Comparison of ENCODE assay signal across 9 cellular contexts in genomic region chr12:47740536-47741339, GRCh38. TPM values are rescaled to one million over a fixed set of nuclear protein-coding genes. Genes with fewer than 3 reads are reported as not detected.
DNase-seq lines count a peak whose midpoint lies in the region; ATAC-seq and TF ChIP-seq lines count a peak whose summit lies in the region.
"Had no signal": no experiment of that assay in that cellular context is flagged by ENCODE, and none has a peak within 500 bp of the region (broad histone marks: within the 10 kb centered on the region; RNA-seq: fewer than 3 reads in every experiment).

No MANE protein-coding gene starts in this region.

- H3K9ac ChIP-seq in mucosa of rectum (ENCODE audit: low read depth in 1 of 2, low read length in 2 of 2), result no peak overlapping the region

- no peaks in the 10 kb centered on the region for H3K9me3 Mint-ChIP-seq in endothelial cell (ENCODE audit: unreplicated experiment)
- H3K9me3 Mint-ChIP-seq: activated naive CD8-positive, alpha-beta T cell treated with anti-CD3 and anti-CD28 coated beads, Interleukin-2, amount 10 ng/mL, durations not matched to agents 7 days and 5 days had no signal

- no peak overlapping the region for H3K4me3 Mint-ChIP-seq in endothelial cell (ENCODE audit: unreplicated experiment)
- H3K4me3 Mint-ChIP-seq: activated naive CD8-positive, alpha-beta T cell treated with anti-CD3 and anti-CD28 coated beads, Interleukin-2, amount 10 ng/mL, durations not matched to agents 7 days and 5 days had no signal

- H3K27ac Mint-ChIP-seq in endothelial cell (ENCODE audit: unreplicated experiment), result no peak overlapping the region
- H3K27ac Mint-ChIP-seq: activated naive CD8-positive, alpha-beta T cell treated with anti-CD3 and anti-CD28 coated beads, Interleukin-2, amount 10 ng/mL, durations not matched to agents 7 days and 5 days had no signal

- H3K27ac ChIP-seq in mucosa of rectum (ENCODE audit: low read depth in 2 of 2, low read length in 2 of 2), result peak overlapping the region; percentile 10 to 70

- no peaks in the 10 kb centered on the region for H3K36me3 ChIP-seq in mucosa of rectum (ENCODE audit: control insufficient read depth in 2 of 2, insufficient read depth in 2 of 2, low read length in 2 of 2)

- no peaks in the 10 kb centered on the region for H3K27me3 ChIP-seq in mucosa of rectum (ENCODE audit: control insufficient read depth in 2 of 2, insufficient read depth in 2 of 2, low read length in 2 of 2)

- no peak for TF ChIP-seq CTCF in GM12865 (IDR thresholded peaks at IDR 0.05; ENCODE audit: insufficient read depth, low read depth, low read length, missing control alignments)
- no peak for TF ChIP-seq CTCF in endothelial cell (IDR thresholded peaks at IDR 0.05; ENCODE audit: unreplicated experiment)

- no peaks in the 10 kb centered on the region for H3K9me3 ChIP-seq in mucosa of rectum (ENCODE audit: control insufficient read depth in 2 of 2, low read length in 2 of 2)

- peaks cover 25% of the 10 kb centered on the region for H3K27me3 Mint-ChIP-seq in endothelial cell (ENCODE audit: unreplicated experiment)

- H3K4me3 ChIP-seq in GM12865 (ENCODE audit: low read depth, low read length) (peak overlapping the region; percentile 24), mucosa of rectum (ENCODE audit: low read length in 2 of 2) (no peak overlapping the region)

- H3K36me3 Mint-ChIP-seq in endothelial cell (ENCODE audit: low read depth, unreplicated experiment), result peaks cover 39% of the 10 kb centered on the region
- H3K36me3 Mint-ChIP-seq: activated naive CD8-positive, alpha-beta T cell treated with anti-CD3 and anti-CD28 coated beads, Interleukin-2, amount 10 ng/mL, durations not matched to agents 7 days and 5 days had no signal

- DNase-seq in GM12865 (ENCODE audit: low read depth) (peak; percentile 50), NCI-H510A (lab: John Stamatoyannopoulos, UW) (peak; percentile 51), activated gamma-delta T cell treated with Interleukin-2 at 50 U/mL for 16 hours (no peak), endothelial cell (ENCODE audit: low spot score) (no peak), NCI-H748 (lab: John Stamatoyannopoulos, UW; ENCODE audit: unreplicated experiment) (no peak)

- H3K4me1 Mint-ChIP-seq in endothelial cell (ENCODE audit: unreplicated experiment), result peaks cover 20% of the 10 kb centered on the region

- H3K4me1 ChIP-seq in mucosa of rectum (ENCODE audit: control insufficient read depth in 2 of 2, insufficient read depth in 2 of 2, low read length in 2 of 2), result peaks cover 29 to 31% of the 10 kb centered on the region in 2 donors

- peak; percentile 42 for ATAC-seq in GM21737 (IDR thresholded peaks at IDR 0.05; ENCODE audit: unreplicated experiment)
- ATAC-seq in HG03280 (IDR thresholded peaks at IDR 0.05; ENCODE audit: unreplicated experiment), result no peak

RNA-seq across cellular contexts. Expression of gene ENDOU, which starts 15.4 kb away (rescaled TPM):
- total RNA-seq in endothelial cell (ENCODE audit: unreplicated experiment), result 1.6 TPM

RNA-seq across cellular contexts. Expression of gene RAPGEF3, which starts 17.9 kb away (rescaled TPM):
- 81.5 TPM for total RNA-seq in endothelial cell (ENCODE audit: unreplicated experiment)

RNA-seq across cellular contexts. Expression of gene SLC48A1, which starts 32.3 kb away (rescaled TPM):
- 65.5 TPM for total RNA-seq in endothelial cell (ENCODE audit: unreplicated experiment)

RNA-seq across cellular contexts. Expression of gene RPAP3, which starts 34.9 kb away (rescaled TPM):
- total RNA-seq in endothelial cell (ENCODE audit: unreplicated experiment), result 36.8 TPM

Comparison
In these comparisons a context has a peak if more than half of its experiments do, and no peak if none do; other contexts are left out.
1. DNase-seq: peak in GM12865 (single experiment) and NCI-H510A (single experiment); none in activated gamma-delta T cell treated with Interleukin-2 at 50 U/mL for 16 hours (single experiment), endothelial cell (single experiment) and NCI-H748 (single experiment).